Comparison of ENCODE assay signal across 19 cellular contexts in the genomic region with DNA sequence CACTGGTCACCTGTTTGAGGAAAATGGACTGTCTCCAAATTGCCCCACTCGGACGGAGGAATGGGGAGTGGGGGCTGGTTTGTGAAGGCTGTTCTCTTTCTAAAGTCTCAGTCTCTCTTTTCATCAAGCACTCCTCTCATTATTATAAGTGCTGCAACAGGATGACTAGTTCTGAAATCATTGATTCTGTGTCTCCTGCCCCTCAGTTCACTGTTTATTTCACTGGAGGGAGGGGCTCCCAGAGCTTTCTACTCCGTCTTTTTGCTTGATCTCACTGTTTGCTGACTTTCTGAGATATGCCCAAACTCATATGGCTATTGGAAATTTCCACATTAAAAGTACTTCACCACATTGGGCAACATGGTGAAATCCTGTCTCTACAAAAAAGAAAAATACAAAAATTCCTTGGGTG. TPM values are rescaled to one million over a fixed set of nuclear protein-coding genes. Genes with fewer than 3 reads are reported as not detected.
DNase-seq lines count a peak whose midpoint lies in the region; ATAC-seq and TF ChIP-seq lines count a peak whose summit lies in the region.
"Had no signal": no experiment of that assay in that cellular context is flagged by ENCODE, and none has a peak within 500 bp of the region (broad histone marks: within the 10 kb centered on the region; RNA-seq: fewer than 3 reads in every experiment).

No MANE protein-coding gene starts in this region.

- H3K36me3 ChIP-seq in PC-9 (ENCODE audit: low read depth) (no peaks in the 10 kb centered on the region), right lobe of liver (no peaks in the 10 kb centered on the region)
- H3K36me3 ChIP-seq in naive thymus-derived CD4-positive, alpha-beta T cell (ENCODE audit: control insufficient read depth in 2 of 3, insufficient read depth in 3 of 3, low read length in 3 of 3), result no peaks in the 10 kb centered on the region

- POLR2A ChIA-PET in PC-9 (lab: Charles Lee; ENCODE audit: unreplicated experiment), result no interaction called here
- POLR2A ChIA-PET in naive thymus-derived CD4-positive, alpha-beta T cell (lab: Charles Lee), result no interaction called here

- peaks cover 0 to 17% (median 0%) of the 10 kb centered on the region in 7 donors for H3K4me1 Mint-ChIP-seq in naive thymus-derived CD4-positive, alpha-beta T cell

- no peak overlapping the region for H2AFZ ChIP-seq in PC-9
- H2AFZ ChIP-seq: parathyroid adenoma had no signal

- no peaks in the 10 kb centered on the region for H3K79me2 ChIP-seq in PC-9 (ENCODE audit: low read depth)
- H3K79me2 ChIP-seq: parathyroid adenoma had no signal

- H3K4me3 Mint-ChIP-seq in naive thymus-derived CD4-positive, alpha-beta T cell, result no peak overlapping the region
- H3K4me3 Mint-ChIP-seq: activated CD8-positive, alpha-beta T cell treated with anti-CD3 and anti-CD28 coated beads for 36 hours had no signal

- BruUV-seq in PC-9 (replicated peaks; lab: Mats Ljungman, UMichigan), result no TSS peak

- no peak for TF ChIP-seq POLR2A in right lobe of liver (IDR thresholded peaks at IDR 0.05)

- no peaks in the 10 kb centered on the region for H3K9me2 ChIP-seq in PC-9 (ENCODE audit: insufficient read depth)

- CTCF ChIA-PET in PC-9 (lab: Charles Lee), result no interaction called here
- CTCF ChIA-PET in naive thymus-derived CD4-positive, alpha-beta T cell (lab: Charles Lee), result no interaction called here

- no peak overlapping the region for H3K4me3 ChIP-seq in PC-9
- H3K4me3 ChIP-seq in right lobe of liver, result no peak overlapping the region
- no peak overlapping the region for H3K4me3 ChIP-seq in naive thymus-derived CD4-positive, alpha-beta T cell (ENCODE audit: low read length)

- peak overlapping the region; percentile 44 for H3K4me2 ChIP-seq in PC-9

- H3K9me3 Mint-ChIP-seq in naive thymus-derived CD4-positive, alpha-beta T cell, result peaks cover 0 to 6% (median 0%) of the 10 kb centered on the region in 11 donors
- H3K9me3 Mint-ChIP-seq: activated CD8-positive, alpha-beta T cell treated with anti-CD3 and anti-CD28 coated beads for 36 hours had no signal

- peaks cover 0 to 5% (median 0%) of the 10 kb centered on the region in 5 donors for H3K36me3 Mint-ChIP-seq in naive thymus-derived CD4-positive, alpha-beta T cell

- peaks cover 12% of the 10 kb centered on the region for H3F3A ChIP-seq in PC-9 (ENCODE audit: insufficient read depth, low read depth)

- H4K20me1 ChIP-seq in PC-9 (ENCODE audit: insufficient read depth), result no peaks in the 10 kb centered on the region

- ATAC-seq in sciatic nerve, result peak; percentile 56
- no peak for ATAC-seq in right lobe of liver
- no peak for ATAC-seq in naive thymus-derived CD4-positive, alpha-beta T cell
- no peak for ATAC-seq in HG02610 (IDR thresholded peaks at IDR 0.05; ENCODE audit: unreplicated experiment)
- ATAC-seq: activated CD8-positive, alpha-beta T cell treated with anti-CD3 and anti-CD28 coated beads for 36 hours; left lobe of liver had no signal

- DNase-seq in ELR (ENCODE audit: low read depth), result peak; percentile 59
- no peak for DNase-seq in PC-9
- DNase-seq in dedifferentiated amniotic fluid mesenchymal stem cell (ENCODE audit: extremely low spot score), result peak; percentile 81
- DNase-seq in sciatic nerve (ENCODE audit: low spot score), result no peak
- DNase-seq in right lobe of liver, result no peak
- DNase-seq in naive thymus-derived CD4-positive, alpha-beta T cell, result no peak
- DNase-seq in activated naive CD4-positive, alpha-beta T cell treated with anti-CD3 and anti-CD28 coated beads, Interleukin-2, amount 50 U/mL, for 16 hours, result no peak
- DNase-seq: activated CD8-positive, alpha-beta T cell treated with anti-CD3 and anti-CD28 coated beads for 36 hours; anterior cingulate cortex; DMS 273 treated with DMSO at 0.1 percent for 48 hours; NCI-H146; NCI-H510A; stimulated activated CD4-positive, alpha-beta T cell treated with anti-CD3 and anti-CD28 coated beads, Interleukin-15, amount 100 ng/mL, for 24 hours had no signal

- peaks cover 11 to 29% (median 25%) of the 10 kb centered on the region in 5 donors for H3K27me3 Mint-ChIP-seq in naive thymus-derived CD4-positive, alpha-beta T cell

- no peak overlapping the region for H3K27ac Mint-ChIP-seq in naive thymus-derived CD4-positive, alpha-beta T cell
- H3K27ac Mint-ChIP-seq: activated CD8-positive, alpha-beta T cell treated with anti-CD3 and anti-CD28 coated beads for 36 hours had no signal

- intact Hi-C loops in PC-9 (cut with micrococcal nuclease; ENCODE audit: unreplicated experiment) (no loop called here), sciatic nerve (cut with DNase I) (no loop called here), right lobe of liver (cut with DNase I) (loop anchor here in 1 of 2 donors (10.0 kb wide), 1 partner anchor 77 kb away; the partner anchor contains the start of gene TNFSF9)
- intact Hi-C loops in naive thymus-derived CD4-positive, alpha-beta T cell (cut with micrococcal nuclease), result no loop called here

- H3K27ac ChIP-seq in PC-9 (peak overlapping the region; percentile 63), right lobe of liver (no peak overlapping the region)
- H3K27ac ChIP-seq in naive thymus-derived CD4-positive, alpha-beta T cell (ENCODE audit: low read depth, low read length), result no peak overlapping the region
- H3K27ac ChIP-seq: parathyroid adenoma had no signal

- H3K27me3 ChIP-seq in PC-9 (ENCODE audit: insufficient read depth, low read depth), result no peaks in the 10 kb centered on the region
- H3K27me3 ChIP-seq in right lobe of liver, result no peaks in the 10 kb centered on the region
- H3K27me3 ChIP-seq in naive thymus-derived CD4-positive, alpha-beta T cell (ENCODE audit: control insufficient read depth in 2 of 2, insufficient read depth in 2 of 2, low read length in 2 of 2), result no peaks in the 10 kb centered on the region

- TF ChIP-seq CTCF in PC-9 (conservative IDR thresholded peaks at IDR 0.05) (no peak), right lobe of liver (IDR thresholded peaks at IDR 0.05) (no peak)

- WGBS in right lobe of liver (ENCODE audit: insufficient coverage, low coverage, low lambda C conversion rate, missing lambda C conversion rate), result 55% methylated on average over 1 of the region's 3 CpGs

- H3K4me1 ChIP-seq in PC-9 (replicated peaks; ENCODE audit: insufficient read depth) (peaks cover 13% of the 10 kb centered on the region; the same call in 1 of the 2 replicates), right lobe of liver (no peaks in the 10 kb centered on the region)
- H3K4me1 ChIP-seq in naive thymus-derived CD4-positive, alpha-beta T cell (ENCODE audit: control insufficient read depth in 2 of 2, insufficient read depth in 2 of 2, low read length in 2 of 2), result no peaks in the 10 kb centered on the region
- H3K4me1 ChIP-seq: parathyroid adenoma had no signal

- no peaks in the 10 kb centered on the region for H3K9me3 ChIP-seq in PC-9 (ENCODE audit: insufficient read depth, low read depth)
- no peaks in the 10 kb centered on the region for H3K9me3 ChIP-seq in right lobe of liver
- no peaks in the 10 kb centered on the region for H3K9me3 ChIP-seq in naive thymus-derived CD4-positive, alpha-beta T cell (ENCODE audit: control insufficient read depth in 2 of 3, low read length in 3 of 3)

RNA-seq across cellular contexts. Expression of gene CD70, which starts 20.5 kb away (rescaled TPM):
- total RNA-seq in PC-9 (2021), result not detected in 2 replicates
- total RNA-seq in sciatic nerve, result not detected
- total RNA-seq in right lobe of liver, result not detected
- total RNA-seq in naive thymus-derived CD4-positive, alpha-beta T cell, result 10 to 100 TPM in 1 of 5 experiments, 1 to 10 TPM in 1, not detected in 3; 1.2 to 39.6 TPM
- polyA plus RNA-seq in naive thymus-derived CD4-positive, alpha-beta T cell, result not detected
- total RNA-seq: dermis blood vessel endothelial cell, subcutaneous adipose tissue had no signal
- polyA plus RNA-seq: BJ had no signal

RNA-seq across cellular contexts. Expression of gene TNFSF14, which starts 58.5 kb away (rescaled TPM):
- 0.30 and 0.37 TPM in 2 replicates for total RNA-seq in PC-9 (2021)
- 9.8 TPM for total RNA-seq in sciatic nerve
- total RNA-seq in right lobe of liver, result 10 to 100 TPM in 3 of 6 experiments, 1 to 10 TPM in 3; 6.4 to 71.1 (median 14.6) TPM
- total RNA-seq in naive thymus-derived CD4-positive, alpha-beta T cell, result 10 to 100 TPM in 1 of 5 experiments, 1 to 10 TPM in 4; 1.0 to 20.5 (median 1.8) TPM
- 1 to 10 TPM; 1.3 to 1.9 TPM for polyA plus RNA-seq in naive thymus-derived CD4-positive, alpha-beta T cell
- total RNA-seq: dermis blood vessel endothelial cell had no signal
- polyA plus RNA-seq: BJ had no signal

Comparison
In these comparisons a context has a peak if more than half of its experiments do, and no peak if none do; other contexts are left out.
1. DNase-seq: peak in ELR (single experiment) and dedifferentiated amniotic fluid mesenchymal stem cell (single experiment); none in PC-9 (0 of 2), sciatic nerve (single experiment), right lobe of liver (0 of 3), naive thymus-derived CD4-positive, alpha-beta T cell (0 of 9) and activated naive CD4-positive, alpha-beta T cell treated with anti-CD3 and anti-CD28 coated beads, Interleukin-2, amount 50 U/mL, for 16 hours (single experiment).